In the genomic region with DNA sequence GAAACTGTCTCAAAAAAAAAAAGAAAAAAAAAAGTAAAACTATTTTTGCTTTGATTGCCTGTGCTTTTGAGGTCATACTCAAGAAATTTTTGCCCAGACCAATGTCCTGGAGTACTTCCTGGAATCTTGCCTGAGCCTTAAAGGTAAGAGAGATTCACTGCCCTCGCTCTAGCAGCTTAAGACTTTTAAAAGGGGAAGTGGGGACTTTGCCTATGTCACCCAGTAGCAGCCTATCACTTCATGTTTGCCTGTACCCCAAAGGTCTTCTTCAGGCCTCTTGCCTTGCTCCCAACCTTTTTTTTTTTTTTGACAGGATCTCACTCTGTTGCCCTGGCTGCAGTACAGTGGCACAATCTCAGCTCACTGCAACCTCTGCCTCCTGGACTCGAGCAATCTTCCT, we compare ENCODE assay signal across 2 cellular contexts.
A peak's percentile ranks its signal among the peaks of the same experiment; 100 is the strongest.
TF ChIP-seq lines count a peak whose summit lies in the region.

No MANE protein-coding gene starts in this region.

TF ChIP-seq in HepG2, 621 proteins besides CTCF, POLR2A, EP300 and RAD21:
- TF ChIP-seq ZNF121 (CRISPR knock-in tag; IDR thresholded peaks at IDR 0.05) (peak; percentile 10; the same call in 1 of the 2 replicates), REPIN1 (CRISPR knock-in tag; IDR thresholded peaks at IDR 0.05; ENCODE audit: borderline replicate concordance, low read depth) (no peak)

TF ChIP-seq in GM12878, 131 proteins besides CTCF, POLR2A, EP300 and RAD21:
- peak; percentile 87; the same call in 1 of the 2 replicates for TF ChIP-seq SPI1 (IDR thresholded peaks at IDR 0.05; ENCODE audit: borderline replicate concordance, insufficient read depth, low read depth, low read length)
- no peak for TF ChIP-seq ASH2L (IDR thresholded peaks at IDR 0.05; ENCODE audit: borderline replicate concordance, low read depth)
